In genomic region chr1:54886724-54887664, GRCh38 we compare ENCODE assay signal across 1 cellular context.
TF ChIP-seq lines count a peak whose summit lies in the region.

Gene DHCR24 (minus strand): TSS chr1:54887195. CDS start chr1:54887119, 76 bp downstream.

TF ChIP-seq in K562, 482 proteins besides CTCF, POLR2A, EP300 and RAD21 (continued from another document and continues in another):
- TF ChIP-seq ZBTB40 (IDR thresholded peaks at IDR 0.05), result 0 out of 2 replicates have a peak, but pooled peaks have one; percentile 25
- no peak for TF ChIP-seq ZBTB40 (CRISPR knock-in tag; IDR thresholded peaks at IDR 0.05)
- TF ChIP-seq CHD7 (IDR thresholded peaks at IDR 0.05; ENCODE audit: low read depth, low read length), result no peak
- TF ChIP-seq PRDM10 (IDR thresholded peaks at IDR 0.05; ENCODE audit: partially characterized antibody), result peak; percentile 79
- no peak for TF ChIP-seq ZNF584 (CRISPR knock-in tag; IDR thresholded peaks at IDR 0.05; ENCODE audit: low read depth)
- TF ChIP-seq MITF (IDR thresholded peaks at IDR 0.05), result peak; percentile 29; the same call in 1 of the 2 replicates
- peak; percentile 55; the same call in 1 of the 2 replicates for TF ChIP-seq POLR2H (tag; IDR thresholded peaks at IDR 0.05; ENCODE audit: low read depth)
- TF ChIP-seq TCFL5 (CRISPR knock-in tag; conservative IDR thresholded peaks at IDR 0.05), result no peak
- TF ChIP-seq HOMEZ (CRISPR knock-in tag; IDR thresholded peaks at IDR 0.05), result 0 out of 2 replicates have a peak, but pooled peaks have one; percentile 22
- no peak for TF ChIP-seq PRPF4 (IDR thresholded peaks at IDR 0.05; ENCODE audit: insufficient read depth, low read depth, low read length, poor library complexity, severe bottlenecking)
- no peak for TF ChIP-seq ZNF239 (CRISPR knock-in tag; IDR thresholded peaks at IDR 0.05)
- TF ChIP-seq KLF13 (tag; IDR thresholded peaks at IDR 0.05; ENCODE audit: borderline replicate concordance, low read depth), result no peak
- TF ChIP-seq MYNN (IDR thresholded peaks at IDR 0.05), result 0 out of 2 replicates have a peak, but pooled peaks have one; percentile 25
- no peak for TF ChIP-seq MYNN (CRISPR knock-in tag; IDR thresholded peaks at IDR 0.05)
